Comparison of ENCODE assay signal across 7 cellular contexts in genomic region chr9:105244996-105245719, GRCh38. TPM values are rescaled to one million over a fixed set of nuclear protein-coding genes. Genes with fewer than 3 reads are reported as not detected.
DNase-seq lines count a peak whose midpoint lies in the region; ATAC-seq lines count a peak whose summit lies in the region.

No MANE protein-coding gene starts in this region.

- DNase-seq in NCI-H2107 treated with DMSO at 0.1 percent for 48 hours (lab: John Stamatoyannopoulos, UW; ENCODE audit: unreplicated experiment) = peak; percentile 38
- DNase-seq in activated CD4-positive, alpha-beta T cell treated with anti-CD3 and anti-CD28 coated beads, Interleukin-2, amount 50 U/mL, for 48 hours = peak; percentile 33 to 46
- DNase-seq in ecto neural progenitor cell (ENCODE audit: low spot score) = peak; percentile 71
- peak; percentile 25 to 40 for DNase-seq in lung microvascular endothelial cell (ENCODE audit: low read depth in 2 of 2)
- peak; percentile 0 to 28 (median 3) for DNase-seq in stimulated activated CD4-positive, alpha-beta T cell treated with anti-CD3 and anti-CD28 coated beads, TNF-alpha, amount 100 ng/mL, for 48 hours (ENCODE audit: low read depth in 3 of 3)

- peak; percentile 14 for ATAC-seq in GM18498 (IDR thresholded peaks at IDR 0.05; ENCODE audit: unreplicated experiment)
- ATAC-seq in HG02943 (IDR thresholded peaks at IDR 0.05; ENCODE audit: low read depth, unreplicated experiment) = peak; percentile 19

RNA-seq across cellular contexts. Expression of gene SLC44A1, which starts 0.7 kb away (rescaled TPM):
- 10.1 and 16.6 TPM in 2 replicates for total RNA-seq in lung microvascular endothelial cell

Comparison
In these comparisons a context has a peak if more than half of its experiments do, and no peak if none do; other contexts are left out.
1. Peak in every context shown above with its lines: DNase-seq and ATAC-seq.
2. DNase-seq: peak in every context shown above with its lines; median percentile 71 in ecto neural progenitor cell; 40 in activated CD4-positive, alpha-beta T cell treated with anti-CD3 and anti-CD28 coated beads, Interleukin-2, amount 50 U/mL, for 48 hours; 38 in NCI-H2107 treated with DMSO at 0.1 percent for 48 hours; 32 in lung microvascular endothelial cell; 3 in stimulated activated CD4-positive, alpha-beta T cell treated with anti-CD3 and anti-CD28 coated beads, TNF-alpha, amount 100 ng/mL, for 48 hours.